Comparison of ENCODE assay signal across 17 cellular contexts in the genomic region with DNA sequence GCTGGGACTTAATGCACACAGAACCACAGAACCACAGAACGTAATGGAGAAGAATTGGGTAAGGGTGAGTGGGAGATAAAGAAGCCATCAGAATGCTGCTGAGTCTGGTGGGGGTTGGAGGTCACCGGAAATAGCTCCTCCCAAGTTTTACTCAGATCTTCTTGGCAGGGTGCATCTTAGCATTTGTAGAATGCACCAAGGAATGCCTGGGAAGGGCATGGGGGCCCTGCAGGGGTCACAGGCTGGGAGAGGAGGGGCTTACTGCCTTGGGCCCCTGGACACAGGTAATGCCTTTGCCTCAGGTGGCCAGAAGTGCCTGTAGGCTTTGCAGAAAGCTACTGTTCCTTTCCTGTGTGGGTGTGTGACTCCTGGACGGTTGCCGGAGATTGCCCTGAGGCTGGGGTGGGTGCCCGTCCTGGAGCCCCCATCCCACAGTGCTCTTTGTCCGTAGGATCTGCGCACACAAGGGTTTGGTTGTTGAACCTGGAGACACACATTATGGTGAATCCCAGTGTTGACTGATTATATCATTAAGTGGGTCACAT. TPM values are rescaled to one million over a fixed set of nuclear protein-coding genes. Genes with fewer than 3 reads are reported as not detected.
A peak's percentile ranks its signal among the peaks of the same experiment; 100 is the strongest.
DNase-seq lines count a peak whose midpoint lies in the region; ATAC-seq and TF ChIP-seq lines count a peak whose summit lies in the region.
"Had no signal": no experiment of that assay in that cellular context is flagged by ENCODE, and none has a peak within 500 bp of the region (broad histone marks: within the 10 kb centered on the region; RNA-seq: fewer than 3 reads in every experiment).

No MANE protein-coding gene starts in this region.

- no peak overlapping the region for H2BK12ac ChIP-seq in neuronal stem cell (ENCODE audit: low read length)

- peaks cover 15% of the 10 kb centered on the region for H3K4me1 Mint-ChIP-seq in endodermal cell
- peaks cover 4% of the 10 kb centered on the region for H3K4me1 Mint-ChIP-seq in activated naive CD8-positive, alpha-beta T cell treated with anti-CD3 and anti-CD28 coated beads for 36 hours
- peaks cover 14 to 17% of the 10 kb centered on the region in 2 donors for H3K4me1 Mint-ChIP-seq in natural killer cell

- no peak overlapping the region for H2BK5ac ChIP-seq in neuronal stem cell (ENCODE audit: low read length)

- peaks cover 10 to 24% (median 19%) of the 10 kb centered on the region in 11 experiments; a peak in 20 of 22 replicates for H3K9me3 ChIP-seq in BLaER1 treated with 17β-estradiol and CSF1 and Interleukin-3, amounts not matched to agents 10 nM and 100 nM (replicated peaks in 1 of 11)
- no peaks in the 10 kb centered on the region for H3K9me3 ChIP-seq in endodermal cell (ENCODE audit: control insufficient read depth, low read length)
- H3K9me3 ChIP-seq in neuronal stem cell (replicated peaks in 1 of 2; ENCODE audit: control insufficient read depth in 2 of 2, insufficient read depth in 1 of 2, low read depth in 1 of 2, low read length in 2 of 2): no peaks in the 10 kb centered on the region

- peaks cover 14% of the 10 kb centered on the region for H3K36me3 Mint-ChIP-seq in endodermal cell (ENCODE audit: low read depth)
- peaks cover 18% of the 10 kb centered on the region for H3K36me3 Mint-ChIP-seq in activated naive CD8-positive, alpha-beta T cell treated with anti-CD3 and anti-CD28 coated beads for 36 hours
- H3K36me3 Mint-ChIP-seq in natural killer cell: no peaks in the 10 kb centered on the region

- no peaks in the 10 kb centered on the region for H3K27me3 ChIP-seq in BLaER1 treated with 17β-estradiol and CSF1 and Interleukin-3, amounts not matched to agents 10 nM and 100 nM
- H3K27me3 ChIP-seq in H7 (ENCODE audit: control insufficient read depth, insufficient read depth, low read length) (no peaks in the 10 kb centered on the region), endodermal cell (ENCODE audit: control insufficient read depth, insufficient read depth, low read length, poor library complexity, severe bottlenecking) (no peaks in the 10 kb centered on the region), neuronal stem cell (ENCODE audit: control insufficient read depth in 3 of 3, insufficient read depth in 3 of 3, low read depth in 1 of 3, low read length in 3 of 3) (no peaks in the 10 kb centered on the region)

- peak overlapping the region in 6 of 11 experiments; percentile 4 to 37 (median 26); a peak in 7 of 22 replicates for H3K4me2 ChIP-seq in BLaER1 treated with 17β-estradiol and CSF1 and Interleukin-3, amounts not matched to agents 10 nM and 100 nM
- no peak overlapping the region for H3K4me2 ChIP-seq in neuronal stem cell (ENCODE audit: insufficient read depth, low read length, poor library complexity, severe bottlenecking)

- H2AK5ac ChIP-seq in neuronal stem cell (ENCODE audit: low read depth, low read length): peak overlapping the region; percentile 11

- H4K91ac ChIP-seq in neuronal stem cell (ENCODE audit: low read depth, low read length, poor library complexity): no peak overlapping the region

- no peak overlapping the region for H3K4ac ChIP-seq in neuronal stem cell (ENCODE audit: low read length)

- no peak overlapping the region for H3K4me3 Mint-ChIP-seq in endodermal cell
- H3K4me3 Mint-ChIP-seq in activated naive CD8-positive, alpha-beta T cell treated with anti-CD3 and anti-CD28 coated beads for 36 hours: no peak overlapping the region
- no peak overlapping the region for H3K4me3 Mint-ChIP-seq in natural killer cell
- H3K4me3 Mint-ChIP-seq: CD8-positive, alpha-beta T cell had no signal

- H4K8ac ChIP-seq in neuronal stem cell (ENCODE audit: low read depth, low read length): no peak overlapping the region

- peaks cover 14% of the 10 kb centered on the region for H3K9me3 Mint-ChIP-seq in endodermal cell
- H3K9me3 Mint-ChIP-seq in activated naive CD8-positive, alpha-beta T cell treated with anti-CD3 and anti-CD28 coated beads for 36 hours: peaks cover 3% of the 10 kb centered on the region
- H3K9me3 Mint-ChIP-seq in natural killer cell: no peaks in the 10 kb centered on the region
- H3K9me3 Mint-ChIP-seq: CD8-positive, alpha-beta T cell had no signal

- no peak overlapping the region for H2AFZ ChIP-seq in neuronal stem cell (ENCODE audit: low read length)

- TF ChIP-seq CTCF in endodermal cell (conservative IDR thresholded peaks at IDR 0.05) (no peak), natural killer cell (IDR thresholded peaks at IDR 0.05) (no peak)

- 90 to 94% methylated on average over 3 to 7 of the region's 7 CpGs for WGBS in endodermal cell (ENCODE audit: insufficient coverage in 1 of 2, insufficient read length in 1 of 2), 2 experiments
- WGBS in neuronal stem cell (ENCODE audit: extremely low coverage in 2 of 2, insufficient read length in 2 of 2, insufficient replicate concordance in 1 of 2), 2 donors: no CpG with 5 or more reads among the region's 7 CpGs

- no peak overlapping the region for H3K27ac ChIP-seq in BLaER1 treated with 17β-estradiol and CSF1 and Interleukin-3, amounts not matched to agents 10 nM and 100 nM
- H3K27ac ChIP-seq in endodermal cell (ENCODE audit: low read depth, low read length) (no peak overlapping the region), neuronal stem cell (replicated peaks; ENCODE audit: low read length) (no peak overlapping the region)

- H3K18ac ChIP-seq in neuronal stem cell (ENCODE audit: low read length): peak overlapping the region; percentile 80

- no peaks in the 10 kb centered on the region for H3K27me3 Mint-ChIP-seq in endodermal cell (ENCODE audit: insufficient read depth)
- H3K27me3 Mint-ChIP-seq in activated naive CD8-positive, alpha-beta T cell treated with anti-CD3 and anti-CD28 coated beads for 36 hours: no peaks in the 10 kb centered on the region
- no peaks in the 10 kb centered on the region for H3K27me3 Mint-ChIP-seq in natural killer cell (ENCODE audit: low read depth in 2 of 2)

- intact Hi-C loops in natural killer cell (cut with micrococcal nuclease): no loop called here

- H3K36me3 ChIP-seq in BLaER1 treated with 17β-estradiol and CSF1 and Interleukin-3, amounts not matched to agents 10 nM and 100 nM: peaks cover 1 to 26% (median 15%) of the 10 kb centered on the region in 11 experiments; a peak in 16 of 22 replicates
- H3K36me3 ChIP-seq in H7 (replicated peaks; ENCODE audit: control insufficient read depth, insufficient read depth, low read length) (no peaks in the 10 kb centered on the region), endodermal cell (ENCODE audit: control insufficient read depth, insufficient read depth, low read length) (no peaks in the 10 kb centered on the region), neuronal stem cell (replicated peaks in 1 of 2; ENCODE audit: control insufficient read depth in 2 of 2, insufficient read depth in 2 of 2, low read length in 2 of 2) (no peaks in the 10 kb centered on the region)

- H3K4me1 ChIP-seq in BLaER1 treated with 17β-estradiol and CSF1 and Interleukin-3, amounts not matched to agents 10 nM and 100 nM: peaks cover 26 to 74% (median 67%) of the 10 kb centered on the region in 10 experiments
- H3K4me1 ChIP-seq in endodermal cell (ENCODE audit: control insufficient read depth, insufficient read depth, low read length) (peaks cover 8% of the 10 kb centered on the region), neuronal stem cell (ENCODE audit: control insufficient read depth in 2 of 2, insufficient read depth in 1 of 2, low read depth in 1 of 2, low read length in 2 of 2) (peaks cover 0 to 12% of the 10 kb centered on the region in 2 donors)

- ATAC-seq in natural killer cell (no peak), left lobe of liver (no peak)
- ATAC-seq: CD8-positive, alpha-beta T cell; HCT116 had no signal

- peaks cover 3% of the 10 kb centered on the region for H3K79me1 ChIP-seq in neuronal stem cell (ENCODE audit: low read depth, low read length)

- H3K14ac ChIP-seq in neuronal stem cell (ENCODE audit: low read length): no peak overlapping the region

- H4K20me1 ChIP-seq in BLaER1 treated with 17β-estradiol and CSF1 and Interleukin-3, amounts not matched to agents 10 nM and 100 nM: peaks cover 0 to 38% (median 12%) of the 10 kb centered on the region in 11 experiments; a peak in 11 of 22 replicates

- H3K27ac Mint-ChIP-seq in endodermal cell (no peak overlapping the region), natural killer cell (no peak overlapping the region)
- no peak overlapping the region for H3K27ac Mint-ChIP-seq in activated naive CD8-positive, alpha-beta T cell treated with anti-CD3 and anti-CD28 coated beads for 36 hours
- H3K27ac Mint-ChIP-seq: CD8-positive, alpha-beta T cell had no signal

- H2BK120ac ChIP-seq in neuronal stem cell (ENCODE audit: low read depth, low read length): no peak overlapping the region

- H3K23ac ChIP-seq in neuronal stem cell (ENCODE audit: low read depth, low read length, poor library complexity): peak overlapping the region; percentile 75

- DNase-seq in H7: peak; percentile 80
- peak; percentile 80 for DNase-seq in endodermal cell
- no peak for DNase-seq in neuronal stem cell (ENCODE audit: low spot score)
- no peak for DNase-seq in activated naive CD8-positive, alpha-beta T cell treated with anti-CD3 and anti-CD28 coated beads for 36 hours
- DNase-seq in CD1c-positive myeloid dendritic cell (ENCODE audit: extremely low spot score): no peak
- DNase-seq in natural killer cell: no peak
- no peak for DNase-seq in left lobe of liver (ENCODE audit: low spot score)
- DNase-seq: CD8-positive, alpha-beta T cell; DMS153; KG1; NCI-H1105 treated with DMSO at 0.1 percent for 48 hours; NCI-H2029 treated with DMSO at 0.1 percent for 48 hours; NCI-H226; NCI-H524; Right ventricle myocardium superior had no signal

- no peak overlapping the region for H3K9ac ChIP-seq in BLaER1 treated with 17β-estradiol and CSF1 and Interleukin-3, amounts not matched to agents 10 nM and 100 nM
- H3K9ac ChIP-seq in endodermal cell (ENCODE audit: extremely low read depth, low read length, poor library complexity, severe bottlenecking) (no peak overlapping the region), neuronal stem cell (ENCODE audit: low read depth, low read length, poor library complexity) (no peak overlapping the region)

- H3K4me3 ChIP-seq in BLaER1 treated with 17β-estradiol and CSF1 and Interleukin-3, amounts not matched to agents 10 nM and 100 nM: no peak overlapping the region
- H3K4me3 ChIP-seq in H7 (ENCODE audit: insufficient read depth, low read depth, low read length) (no peak overlapping the region), endodermal cell (ENCODE audit: low read length) (no peak overlapping the region), neuronal stem cell (ENCODE audit: low read length in 2 of 2) (no peak overlapping the region)

- H2BK15ac ChIP-seq in neuronal stem cell (ENCODE audit: low read length): peak overlapping the region; percentile 45

RNA-seq across cellular contexts. Expression of gene MGMT, which starts 55.1 kb away (rescaled TPM):
- total RNA-seq in H7 (2014; rRNA removed; shearing (Covaris generic)): 18.6 and 21.9 TPM in 2 replicates
- total RNA-seq in endodermal cell (10 to 100 TPM; 28.6 to 33.7 TPM), natural killer cell (10 to 100 TPM; 16.5 to 19.7 (median 18.8) TPM), left lobe of liver (58.5 TPM)
- 16.4 TPM for polyA plus RNA-seq in endodermal cell (2013, experiment 1 of 2)
- 15.1 TPM for polyA plus RNA-seq in endodermal cell (2013, experiment 2 of 2)
- polyA plus RNA-seq in neuronal stem cell (2013, experiment 1 of 2): 17.3 TPM
- 16.8 TPM for polyA plus RNA-seq in neuronal stem cell (2013, experiment 2 of 2)
- 10 to 100 TPM; 20.9 to 23.3 TPM for total RNA-seq in activated naive CD8-positive, alpha-beta T cell treated with anti-CD3 and anti-CD28 coated beads for 36 hours

Comparison
In these comparisons a context has a peak if more than half of its experiments do, and no peak if none do; other contexts are left out.
1. DNase-seq: peak in H7 (single experiment) and endodermal cell (single experiment); none in neuronal stem cell (single experiment), activated naive CD8-positive, alpha-beta T cell treated with anti-CD3 and anti-CD28 coated beads for 36 hours (single experiment), CD1c-positive myeloid dendritic cell (single experiment), natural killer cell (single experiment) and left lobe of liver (single experiment).